In genomic region chr6:124983383-124983782, GRCh38 we compare ENCODE assay signal across 18 cellular contexts. TPM values are rescaled to one million over a fixed set of nuclear protein-coding genes. Genes with fewer than 3 reads are reported as not detected.
DNase-seq lines count a peak whose midpoint lies in the region; ATAC-seq and TF ChIP-seq lines count a peak whose summit lies in the region.
"Had no signal": no experiment of that assay in that cellular context is flagged by ENCODE, and none has a peak within 500 bp of the region (broad histone marks: within the 10 kb centered on the region; RNA-seq: fewer than 3 reads in every experiment).

No MANE protein-coding gene starts in this region.

- 100% methylated on average over 1 of the region's 1 CpG for WGBS in smooth muscle cell (ENCODE audit: low lambda C conversion rate)

- no peak overlapping the region for H3K4me2 ChIP-seq in smooth muscle cell

- H3K27ac Mint-ChIP-seq in CD4-positive, alpha-beta T cell = no peak overlapping the region
- H3K27ac Mint-ChIP-seq: activated B cell treated with CpG ODN at 0.5 μM for 24 hours; activated CD8-positive, alpha-beta memory T cell treated with anti-CD3 and anti-CD28 coated beads, Interleukin-2, amount 10 ng/mL, durations not matched to agents 7 days and 5 days; activated naive CD4-positive, alpha-beta T cell treated with anti-CD3 and anti-CD28 coated beads for 36 hours; CD4-positive, CD25-positive, alpha-beta regulatory T cell; natural killer cell treated with Interleukin-12 subunit alpha and Interleukin-12 subunit beta and Interleukin-15 and Interleukin-18, amount 100 ng/mL, for 72 hours had no signal

- no peak overlapping the region for H3K9ac ChIP-seq in smooth muscle cell (ENCODE audit: low read depth)

- H3K36me3 Mint-ChIP-seq in CD4-positive, alpha-beta T cell (ENCODE audit: low read depth) = no peaks in the 10 kb centered on the region
- H3K36me3 Mint-ChIP-seq: activated CD8-positive, alpha-beta memory T cell treated with anti-CD3 and anti-CD28 coated beads, Interleukin-2, amount 10 ng/mL, durations not matched to agents 7 days and 5 days; CD4-positive, CD25-positive, alpha-beta regulatory T cell; natural killer cell treated with Interleukin-12 subunit alpha and Interleukin-12 subunit beta and Interleukin-15 and Interleukin-18, amount 100 ng/mL, for 72 hours had no signal

- peaks cover 98% of the 10 kb centered on the region for H3K79me2 ChIP-seq in smooth muscle cell (ENCODE audit: low read depth)

- intact Hi-C loops in CD4-positive, alpha-beta T cell (cut with DNase I, micrococcal nuclease) = no loop called here

- H3K27me3 Mint-ChIP-seq in CD4-positive, alpha-beta T cell = peaks cover 9% of the 10 kb centered on the region
- H3K27me3 Mint-ChIP-seq: activated B cell treated with CpG ODN at 0.5 μM for 24 hours; activated CD8-positive, alpha-beta memory T cell treated with anti-CD3 and anti-CD28 coated beads, Interleukin-2, amount 10 ng/mL, durations not matched to agents 7 days and 5 days; brain; CD4-positive, CD25-positive, alpha-beta regulatory T cell had no signal

- peaks cover 49% of the 10 kb centered on the region for H3K4me1 ChIP-seq in smooth muscle cell (ENCODE audit: low read depth)

- peak; percentile 95 for ATAC-seq in GM18870 (IDR thresholded peaks at IDR 0.05; ENCODE audit: unreplicated experiment)
- ATAC-seq in HG03520 (IDR thresholded peaks at IDR 0.05; ENCODE audit: unreplicated experiment) = peak; percentile 72
- no peak for ATAC-seq in CD4-positive, alpha-beta T cell (ENCODE audit: poor library complexity)
- ATAC-seq: activated CD8-positive, alpha-beta memory T cell treated with anti-CD3 and anti-CD28 coated beads, Interleukin-2, amount 10 ng/mL, durations not matched to agents 7 days and 5 days; natural killer cell treated with Interleukin-12 subunit alpha and Interleukin-12 subunit beta and Interleukin-15 and Interleukin-18, amount 100 ng/mL, for 72 hours; right cardiac atrium had no signal

- peaks cover 23% of the 10 kb centered on the region for H3F3A ChIP-seq in smooth muscle cell (ENCODE audit: low read depth)

- H3K4me3 Mint-ChIP-seq in CD4-positive, alpha-beta T cell = no peak overlapping the region
- H3K4me3 Mint-ChIP-seq: activated B cell treated with CpG ODN at 0.5 μM for 24 hours; activated CD8-positive, alpha-beta memory T cell treated with anti-CD3 and anti-CD28 coated beads, Interleukin-2, amount 10 ng/mL, durations not matched to agents 7 days and 5 days; activated naive CD4-positive, alpha-beta T cell treated with anti-CD3 and anti-CD28 coated beads for 36 hours; brain; CD4-positive, CD25-positive, alpha-beta regulatory T cell; natural killer cell treated with Interleukin-12 subunit alpha and Interleukin-12 subunit beta and Interleukin-15 and Interleukin-18, amount 100 ng/mL, for 72 hours had no signal

- no peaks in the 10 kb centered on the region for H3K36me3 ChIP-seq in smooth muscle cell (ENCODE audit: low read depth)

- peak overlapping the region; percentile 74 for H3K27ac ChIP-seq in smooth muscle cell (ENCODE audit: low read depth)
- no peak overlapping the region for H3K27ac ChIP-seq in CD4-positive, alpha-beta T cell (ENCODE audit: low read depth, low read length)

- CTCF ChIA-PET in HEK293T (lab: Yijun Ruan, JAX) = no interaction called here
- CTCF ChIA-PET in CD4-positive, alpha-beta T cell (lab: Charles Lee) = no interaction called here

- H3K9me3 Mint-ChIP-seq in CD4-positive, alpha-beta T cell = no peaks in the 10 kb centered on the region
- H3K9me3 Mint-ChIP-seq: natural killer cell treated with Interleukin-12 subunit alpha and Interleukin-12 subunit beta and Interleukin-15 and Interleukin-18, amount 100 ng/mL, for 72 hours had no signal

- no peaks in the 10 kb centered on the region for H3K9me3 ChIP-seq in smooth muscle cell (replicated peaks; ENCODE audit: low read depth)
- H3K9me3 ChIP-seq in CD4-positive, alpha-beta T cell (ENCODE audit: control insufficient read depth, low read length) = no peaks in the 10 kb centered on the region
- H3K9me3 ChIP-seq: thoracic aorta had no signal

- no peak for DNase-seq in HEK293T (ENCODE audit: extremely low spot score)
- no peak for DNase-seq in smooth muscle cell (lab: John Stamatoyannopoulos, UW; ENCODE audit: unreplicated experiment)
- DNase-seq in HPDE6-E6E7 (ENCODE audit: extremely low spot score) = no peak
- no peak for DNase-seq in CD4-positive, alpha-beta T cell
- no peak for DNase-seq in germinal center (ENCODE audit: low spot score)
- DNase-seq: activated B cell treated with CpG ODN at 0.5 μM for 24 hours; activated CD8-positive, alpha-beta memory T cell treated with anti-CD3 and anti-CD28 coated beads, Interleukin-2, amount 10 ng/mL, durations not matched to agents 7 days and 5 days; activated naive CD4-positive, alpha-beta T cell treated with anti-CD3 and anti-CD28 coated beads for 36 hours; CD4-positive, CD25-positive, alpha-beta regulatory T cell; NCI-H1930; NCI-H526; right cardiac atrium; stimulated activated CD4-positive, alpha-beta T cell treated with anti-CD3 and anti-CD28 coated beads, Interleukin-1b, Interleukin-23, amount 100 ng/mL, for 48 hours had no signal

- POLR2A ChIA-PET in HEK293T (lab: Yijun Ruan, JAX) = no interaction called here
- POLR2A ChIA-PET in CD4-positive, alpha-beta T cell (lab: Charles Lee) = no interaction called here

- no peak overlapping the region for H3K4me3 ChIP-seq in smooth muscle cell
- H3K4me3 ChIP-seq: thoracic aorta had no signal

- H3K4me1 Mint-ChIP-seq in CD4-positive, alpha-beta T cell (ENCODE audit: low read depth) = peaks cover 6% of the 10 kb centered on the region
- H3K4me1 Mint-ChIP-seq: activated B cell treated with CpG ODN at 0.5 μM for 24 hours; activated CD8-positive, alpha-beta memory T cell treated with anti-CD3 and anti-CD28 coated beads, Interleukin-2, amount 10 ng/mL, durations not matched to agents 7 days and 5 days; CD4-positive, CD25-positive, alpha-beta regulatory T cell had no signal

- H4K20me1 ChIP-seq in smooth muscle cell (ENCODE audit: low read depth) = peaks cover 47% of the 10 kb centered on the region

- H2AFZ ChIP-seq in smooth muscle cell (ENCODE audit: low read depth) = no peak overlapping the region

- H3K27me3 ChIP-seq in smooth muscle cell (ENCODE audit: low read depth) = no peaks in the 10 kb centered on the region
- H3K27me3 ChIP-seq in CD4-positive, alpha-beta T cell (ENCODE audit: control insufficient read depth, insufficient read depth, low read length) = no peaks in the 10 kb centered on the region

- TF ChIP-seq CTCF in smooth muscle cell (IDR thresholded peaks at IDR 0.05; ENCODE audit: borderline replicate concordance, insufficient read depth, poor library complexity, severe bottlenecking) = no peak
- no peak for TF ChIP-seq CTCF in CD4-positive, alpha-beta T cell (IDR thresholded peaks at IDR 0.05)

TF ChIP-seq in HEK293T, 16 proteins besides CTCF, POLR2A, EP300 and RAD21:
- TF ChIP-seq PKNOX1 (IDR thresholded peaks at IDR 0.05) (0 out of 2 replicates have a peak, but pooled peaks have one; percentile 25), FOXM1 (IDR thresholded peaks at IDR 0.05; ENCODE audit: borderline replicate concordance) (no peak)

RNA-seq across cellular contexts. Expression of gene RNF217, which starts 21.1 kb away (rescaled TPM):
- 89.7 and 127 TPM in 2 replicates for total RNA-seq in smooth muscle cell
- polyA plus RNA-seq in smooth muscle cell = 15.6 and 25.7 TPM in 2 replicates
- total RNA-seq in CD4-positive, alpha-beta T cell = 1 to 10 TPM; 3.7 to 4.6 TPM
- total RNA-seq: activated B cell treated with CpG ODN at 0.5 μM for 24 hours had no signal
- polyA plus RNA-seq: CD4-positive, CD25-positive, alpha-beta regulatory T cell had no signal

Comparison
In these comparisons a context has a peak if more than half of its experiments do, and no peak if none do; other contexts are left out.
1. RNA of gene RNF217, which starts 21.1 kb away (total RNA-seq): 89.7 to 127 TPM in smooth muscle cell; 3.7 to 4.6 TPM in CD4-positive, alpha-beta T cell; every median in the first group is over 10 times any median in the second.